ENCODE assay signal across 13 cellular contexts in genomic region chr4:86981789-86982188, GRCh38. TPM values are rescaled to one million over a fixed set of nuclear protein-coding genes. Genes with fewer than 3 reads are reported as not detected.
A peak's percentile ranks its signal among the peaks of the same experiment; 100 is the strongest.
DNase-seq lines count a peak whose midpoint lies in the region; ATAC-seq and TF ChIP-seq lines count a peak whose summit lies in the region.
"Had no signal": no experiment of that assay in that cellular context is flagged by ENCODE, and none has a peak within 500 bp of the region (broad histone marks: within the 10 kb centered on the region; RNA-seq: fewer than 3 reads in every experiment).

No MANE protein-coding gene starts in this region.

- no peak overlapping the region for H3K4me3 ChIP-seq in mucosa of descending colon
- H3K4me3 ChIP-seq: A549 had no signal

- H3K9me3 ChIP-seq in T-helper 17 cell (ENCODE audit: control insufficient read depth, low read length, poor library complexity, severe bottlenecking) (no peaks in the 10 kb centered on the region), mucosa of descending colon (no peaks in the 10 kb centered on the region)
- H3K9me3 ChIP-seq: A549 had no signal

- H3K36me3 ChIP-seq in mucosa of descending colon (ENCODE audit: low read depth), result no peaks in the 10 kb centered on the region

- H3K36me3 Mint-ChIP-seq in activated CD4-positive, alpha-beta T cell treated with anti-CD3 and anti-CD28 coated beads, Interleukin-2, amount 10 ng/mL, durations not matched to agents 24 days and 14 days (ENCODE audit: low read depth), result peaks cover 5% of the 10 kb centered on the region
- H3K36me3 Mint-ChIP-seq in T-helper 17 cell (ENCODE audit: low read depth), result peaks cover 3% of the 10 kb centered on the region

- intact Hi-C loops in activated CD4-positive, alpha-beta T cell treated with anti-CD3 and anti-CD28 coated beads, Interleukin-2, amount 10 ng/mL, durations not matched to agents 24 days and 14 days (cut with micrococcal nuclease), result no loop called here
- intact Hi-C loops in mucosa of descending colon (cut with DNase I, micrococcal nuclease), result no loop called here

- no peak for TF ChIP-seq CTCF in mucosa of descending colon (IDR thresholded peaks at IDR 0.05)

- peak overlapping the region; percentile 6 for H3K4me3 Mint-ChIP-seq in activated CD4-positive, alpha-beta T cell treated with anti-CD3 and anti-CD28 coated beads, Interleukin-2, amount 10 ng/mL, durations not matched to agents 24 days and 14 days
- H3K4me3 Mint-ChIP-seq in T-helper 17 cell, result peak overlapping the region; percentile 45

- peaks cover 19% of the 10 kb centered on the region for H3K4me1 Mint-ChIP-seq in activated CD4-positive, alpha-beta T cell treated with anti-CD3 and anti-CD28 coated beads, Interleukin-2, amount 10 ng/mL, durations not matched to agents 24 days and 14 days
- H3K4me1 Mint-ChIP-seq in T-helper 17 cell, result peaks cover 27% of the 10 kb centered on the region

- H3K27me3 Mint-ChIP-seq in activated CD4-positive, alpha-beta T cell treated with anti-CD3 and anti-CD28 coated beads, Interleukin-2, amount 10 ng/mL, durations not matched to agents 24 days and 14 days, result no peaks in the 10 kb centered on the region
- H3K27me3 Mint-ChIP-seq in T-helper 17 cell, result no peaks in the 10 kb centered on the region
- H3K27me3 Mint-ChIP-seq: progenitor cell of endocrine pancreas had no signal

- H3K9me3 Mint-ChIP-seq in activated CD4-positive, alpha-beta T cell treated with anti-CD3 and anti-CD28 coated beads, Interleukin-2, amount 10 ng/mL, durations not matched to agents 24 days and 14 days, result no peaks in the 10 kb centered on the region

- no peak overlapping the region for H3K27ac Mint-ChIP-seq in activated CD4-positive, alpha-beta T cell treated with anti-CD3 and anti-CD28 coated beads, Interleukin-2, amount 10 ng/mL, durations not matched to agents 24 days and 14 days
- H3K27ac Mint-ChIP-seq in T-helper 17 cell, result peak overlapping the region; percentile 83
- H3K27ac Mint-ChIP-seq: progenitor cell of endocrine pancreas had no signal

- peaks cover 12% of the 10 kb centered on the region for H3K4me1 ChIP-seq in mucosa of descending colon (ENCODE audit: low read depth)

- ATAC-seq in HG02981 (IDR thresholded peaks at IDR 0.05; ENCODE audit: unreplicated experiment) (peak; percentile 42), T-helper 17 cell (peak; percentile 65), mucosa of descending colon (peak; percentile 43), GM21723 (IDR thresholded peaks at IDR 0.05; ENCODE audit: unreplicated experiment) (no peak), GM21576 (IDR thresholded peaks at IDR 0.05; ENCODE audit: unreplicated experiment) (no peak)
- ATAC-seq: A549 had no signal

- DNase-seq in activated CD4-positive, alpha-beta T cell treated with anti-CD3 and anti-CD28 coated beads, Interleukin-2, amount 10 ng/mL, durations not matched to agents 24 days and 14 days, result no peak
- no peak for DNase-seq in activated CD4-positive, alpha-beta T cell treated with anti-CD3 and anti-CD28 coated beads, Interleukin-2, amount 50 U/mL, for 1 hour
- DNase-seq in T-helper 17 cell (no peak), mucosa of descending colon (no peak), HK-2 (ENCODE audit: unreplicated experiment) (no peak)
- DNase-seq: activated CD4-positive, CD25-positive, alpha-beta regulatory T cell treated with anti-CD3 and anti-CD28 coated beads, Interleukin-2, amount 50 U/mL, for 72 hours; NCI-H2171; stimulated activated CD4-positive, alpha-beta T cell treated with anti-CD3 and anti-CD28 coated beads, Interleukin-4, amount 100 ng/mL, for 4 hours had no signal

RNA-seq across cellular contexts. Expression of gene AFF1, which starts 47.0 kb away (rescaled TPM):
- total RNA-seq in activated CD4-positive, alpha-beta T cell treated with anti-CD3 and anti-CD28 coated beads, Interleukin-2, amount 10 ng/mL, durations not matched to agents 24 days and 14 days, result 44.0 and 44.3 TPM in 2 replicates
- total RNA-seq in T-helper 17 cell, result 100 to 1,000 TPM; 105 to 121 TPM
- total RNA-seq in mucosa of descending colon, result 100 to 1,000 TPM in 2 of 3 donors, 10 to 100 TPM in 1; 84.0 to 150 (median 120) TPM

Comparison
In these comparisons a context has a peak if more than half of its experiments do, and no peak if none do; other contexts are left out.
1. ATAC-seq: peak in HG02981 (single experiment), T-helper 17 cell (single experiment) and mucosa of descending colon (single experiment); none in GM21723 (single experiment) and GM21576 (single experiment).